Comparison of ENCODE assay signal across 14 cellular contexts in genomic region chr17:4220655-4221054, GRCh38. TPM values are rescaled to one million over a fixed set of nuclear protein-coding genes. Genes with fewer than 3 reads are reported as not detected.
DNase-seq lines count a peak whose midpoint lies in the region; ATAC-seq, FAIRE-seq and TF ChIP-seq lines count a peak whose summit lies in the region.
"Had no signal": no experiment of that assay in that cellular context is flagged by ENCODE, and none has a peak within 500 bp of the region (broad histone marks: within the 10 kb centered on the region; RNA-seq: fewer than 3 reads in every experiment).

No MANE protein-coding gene starts in this region.

- ATAC-seq in Right ventricle myocardium inferior, result peak; percentile 61
- ATAC-seq: esophagus mucosa; stimulated activated naive B cell treated with anti-CD40 and anti-IgM and Interleukin-4, amounts not matched to agents 10 μg/mL and 1 μg/mL and 100 μg/mL, for 72 hours had no signal

- intact Hi-C loops in Right ventricle myocardium inferior (cut with DNase I), result no loop called here
- intact Hi-C loops in cardiac septum (cut with DNase I), result no loop called here

- H3K4me1 Mint-ChIP-seq in neural crest cell, result no peaks in the 10 kb centered on the region

- H3K9me3 ChIP-seq in cardiac muscle cell (ENCODE audit: low read depth), result no peaks in the 10 kb centered on the region
- H3K9me3 ChIP-seq: BE2C had no signal

- H3K4me3 ChIP-seq in cardiac muscle cell, result no peak overlapping the region

- H3K36me3 Mint-ChIP-seq in neural crest cell (ENCODE audit: low read depth), result peaks cover 3% of the 10 kb centered on the region

- H3K27ac Mint-ChIP-seq in neural crest cell (ENCODE audit: unreplicated experiment), result peak overlapping the region; percentile 67

- H3K4me3 Mint-ChIP-seq in neural crest cell, result no peak overlapping the region
- H3K4me3 Mint-ChIP-seq: stimulated activated naive B cell treated with anti-CD40 and anti-IgM and Interleukin-4, amounts not matched to agents 10 μg/mL and 1 μg/mL and 100 μg/mL, for 72 hours had no signal

- TF ChIP-seq CTCF in cardiac muscle cell (IDR thresholded peaks at IDR 0.05; ENCODE audit: low read depth, low read length) (no peak), neural crest cell (conservative IDR thresholded peaks at IDR 0.05) (no peak)

- DNase-seq in Right ventricle myocardium inferior (ENCODE audit: missing footprints) (no peak), cardiac septum (ENCODE audit: low spot score) (no peak), cardiac muscle cell (ENCODE audit: low read depth in 1 of 2, low spot score in 1 of 2) (peak in 1 of 2 donors; percentile 34), neural crest cell (ENCODE audit: low read depth, low spot score) (no peak), SIG-M5 (lab: John Stamatoyannopoulos, UW) (no peak), NCI-H748 treated with DMSO at 0.1 percent for 48 hours (lab: John Stamatoyannopoulos, UW) (no peak), GM19239 (ENCODE audit: insufficient read length, low spot score) (no peak)
- DNase-seq in activated effector memory CD4-positive, alpha-beta T cell treated with Interleukin-2 at 50 U/mL for 16 hours, result no peak
- DNase-seq: BE2C; GOT3; stimulated activated naive B cell treated with anti-CD40 and anti-IgM and Interleukin-4, amounts not matched to agents 10 μg/mL and 1 μg/mL and 100 μg/mL, for 72 hours; T-helper 1 cell had no signal

- no peaks in the 10 kb centered on the region for H3K27me3 ChIP-seq in cardiac muscle cell
- H3K27me3 ChIP-seq: BE2C had no signal

- no peaks in the 10 kb centered on the region for H3K27me3 Mint-ChIP-seq in neural crest cell (ENCODE audit: low read depth)
- H3K27me3 Mint-ChIP-seq: stimulated activated naive B cell treated with anti-CD40 and anti-IgM and Interleukin-4, amounts not matched to agents 10 μg/mL and 1 μg/mL and 100 μg/mL, for 72 hours had no signal

- peak overlapping the region; percentile 51 for H3K27ac ChIP-seq in cardiac muscle cell

- FAIRE-seq in GM19239 (lab: Jason Lieb, UNC), result no peak
- FAIRE-seq: astrocyte had no signal

- H3K9me3 Mint-ChIP-seq in neural crest cell, result no peaks in the 10 kb centered on the region
- H3K9me3 Mint-ChIP-seq: stimulated activated naive B cell treated with anti-CD40 and anti-IgM and Interleukin-4, amounts not matched to agents 10 μg/mL and 1 μg/mL and 100 μg/mL, for 72 hours had no signal

- peaks cover 3% of the 10 kb centered on the region for H3K4me1 ChIP-seq in cardiac muscle cell (ENCODE audit: low read depth)
- H3K4me1 ChIP-seq: BE2C had no signal

- H3K36me3 ChIP-seq in cardiac muscle cell, result peaks cover 6% of the 10 kb centered on the region
- H3K36me3 ChIP-seq: BE2C had no signal

RNA-seq across cellular contexts. Expression of gene ANKFY1, which starts 43.1 kb away (rescaled TPM):
- 23.3 TPM for total RNA-seq in Right ventricle myocardium inferior
- total RNA-seq in cardiac septum, result 21.4 TPM
- total RNA-seq in cardiac muscle cell, result 20.0 and 29.0 TPM in 2 replicates
- 19.5 and 26.7 TPM in 2 replicates for polyA plus RNA-seq in cardiac muscle cell
- total RNA-seq in neural crest cell, result 73.5 and 78.1 TPM in 2 replicates
